ENCODE assay signal across 9 cellular contexts in genomic region chr3:120506828-120507774, GRCh38. TPM values are rescaled to one million over a fixed set of nuclear protein-coding genes. Genes with fewer than 3 reads are reported as not detected.
A peak's percentile ranks its signal among the peaks of the same experiment; 100 is the strongest.
DNase-seq lines count a peak whose midpoint lies in the region; ATAC-seq and TF ChIP-seq lines count a peak whose summit lies in the region.
"Had no signal": no experiment of that assay in that cellular context is flagged by ENCODE, and none has a peak within 500 bp of the region (broad histone marks: within the 10 kb centered on the region; RNA-seq: fewer than 3 reads in every experiment).

No MANE protein-coding gene starts in this region.

- DNase-seq in AG04449 (ENCODE audit: low read depth, low spot score) (no peak), GM12864 (ENCODE audit: low read depth) (no peak), NCI-H2171 (lab: John Stamatoyannopoulos, UW) (peak; percentile 57), left kidney (ENCODE audit: low read depth, low spot score) (peak; percentile 78), vagina (ENCODE audit: extremely low spot score in 2 of 2) (no peak)

- H3K36me3 Mint-ChIP-seq in brain: peaks cover 6% of the 10 kb centered on the region

- H3K9me3 Mint-ChIP-seq in brain: peaks cover 4 to 17% (median 5%) of the 10 kb centered on the region in 5 experiments
- H3K9me3 Mint-ChIP-seq: stimulated activated naive CD8-positive, alpha-beta T cell treated with anti-CD3 and anti-CD28 coated beads, Interleukin-15, Interleukin-2, amounts not matched to agents 100 ng/mL and 50 ng/mL, for 24 hours had no signal

- CTCF ChIA-PET in AG04449 (lab: Yijun Ruan, JAX): interaction anchor here (0.6 to 1.6 kb wide), 21 partner anchors 10 to 288 kb away, joined by 3 to 9 read pairs (median 3); no protein-coding TSS in a partner anchor

- ATAC-seq in GM21825 (IDR thresholded peaks at IDR 0.05; ENCODE audit: unreplicated experiment) (no peak), HG02678 (IDR thresholded peaks at IDR 0.05; ENCODE audit: unreplicated experiment) (no peak)

- intact Hi-C loops in vagina (cut with DNase I): no loop called here

- H3K27me3 ChIP-seq in vagina: no peaks in the 10 kb centered on the region

- POLR2A ChIA-PET in AG04449 (lab: Yijun Ruan, JAX): interaction anchor here (0.6 to 1.2 kb wide), 4 partner anchors 56 to 82 kb away, joined by 3 to 4 read pairs (median 4); partner anchors contain the start of gene FSTL1

- TF ChIP-seq CTCF in AG04449 (IDR thresholded peaks at IDR 0.05; ENCODE audit: insufficient read depth, low read length, missing control alignments) (peak; percentile 71), GM12864 (IDR thresholded peaks at IDR 0.05; ENCODE audit: low read depth, low read length, missing control alignments) (peak; percentile 71), brain (conservative IDR thresholded peaks at IDR 0.05) (peak; percentile 54 to 63), vagina (IDR thresholded peaks at IDR 0.05) (peak in 2 of 3 experiments; percentile 27 to 66)

- no peaks in the 10 kb centered on the region for H3K36me3 ChIP-seq in vagina

- H3K27me3 Mint-ChIP-seq in brain: no peaks in the 10 kb centered on the region

- peak overlapping the region in 2 of 5 experiments; percentile 30 to 44 for H3K27ac Mint-ChIP-seq in brain
- H3K27ac Mint-ChIP-seq: stimulated activated naive CD8-positive, alpha-beta T cell treated with anti-CD3 and anti-CD28 coated beads, Interleukin-15, Interleukin-2, amounts not matched to agents 100 ng/mL and 50 ng/mL, for 24 hours had no signal

- no peaks in the 10 kb centered on the region for H3K9me3 ChIP-seq in vagina

- H3K4me1 ChIP-seq in vagina: peaks cover 10% of the 10 kb centered on the region

- no peak for TF ChIP-seq POLR2A in vagina (IDR thresholded peaks at IDR 0.05)

- H3K4me1 Mint-ChIP-seq in brain: peaks cover 28% of the 10 kb centered on the region

- H3K27ac ChIP-seq in vagina: no peak overlapping the region

- H3K4me3 Mint-ChIP-seq in brain: no peak overlapping the region
- H3K4me3 Mint-ChIP-seq: stimulated activated naive CD8-positive, alpha-beta T cell treated with anti-CD3 and anti-CD28 coated beads, Interleukin-15, Interleukin-2, amounts not matched to agents 100 ng/mL and 50 ng/mL, for 24 hours had no signal

- H3K4me3 ChIP-seq in AG04449 (ENCODE audit: low read depth, low read length) (no peak overlapping the region), GM12864 (ENCODE audit: low read depth, low read length) (no peak overlapping the region), vagina (no peak overlapping the region)

RNA-seq across cellular contexts. Expression of gene FSTL1, which starts 56.3 kb away (rescaled TPM):
- 22.5 TPM for polyA plus RNA-seq in brain (ENCODE audit: insufficient read depth, low read depth, low replicate concordance)
- 387 TPM for total RNA-seq in vagina

Comparison
In these comparisons a context has a peak if more than half of its experiments do, and no peak if none do; other contexts are left out.
1. DNase-seq: peak in NCI-H2171 (single experiment) and left kidney (single experiment); none in AG04449 (single experiment), GM12864 (single experiment) and vagina (0 of 2).
2. Peak in every context shown above with its lines, with median percentiles within 50 percentile points of each other: CTCF ChIP-seq.